Comparison of ENCODE assay signal across 35 cellular contexts in the genomic region with DNA sequence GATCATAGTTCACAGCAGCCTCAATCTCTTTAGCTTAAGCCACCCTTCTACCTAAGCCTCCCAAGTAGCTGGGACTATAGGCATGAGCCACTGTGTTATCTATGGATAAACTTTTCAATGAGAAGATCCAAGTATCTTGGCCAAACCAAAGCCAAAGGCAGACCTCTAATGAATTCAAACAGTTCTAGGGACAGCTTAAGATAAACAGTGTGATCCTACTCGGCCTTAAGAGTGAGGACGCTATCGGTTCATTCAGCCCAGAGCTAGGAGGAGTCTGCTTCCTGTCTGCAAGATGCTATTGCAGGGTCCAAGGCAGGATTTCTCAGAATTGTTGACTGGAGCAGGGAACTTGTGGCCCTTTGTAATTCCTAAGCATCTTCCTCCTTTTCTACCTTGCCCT.
"Had no signal": no experiment of that assay in that cellular context is flagged by ENCODE, and none has a peak within 500 bp of the region (broad histone marks: within the 10 kb centered on the region; RNA-seq: fewer than 3 reads in every experiment).

No MANE protein-coding gene starts in this region.

- H3K4me1 Mint-ChIP-seq: activated CD4-positive, alpha-beta T cell treated with anti-CD3 and anti-CD28 coated beads, Interleukin-2, amount 10 ng/mL, durations not matched to agents 24 days and 14 days; activated naive CD4-positive, alpha-beta T cell treated with anti-CD3 and anti-CD28 coated beads, Interleukin-2, amount 10 ng/mL, durations not matched to agents 7 days and 5 days; activated T-helper 17 cell treated with anti-CD3 and anti-CD28 coated beads, Interleukin-2, amount 50 U/mL, for 72 hours; WTC11 had no signal

- DNase-seq: activated CD4-positive, alpha-beta memory T cell treated with anti-CD3 and anti-CD28 coated beads for 36 hours; activated CD4-positive, alpha-beta T cell treated with anti-CD3 and anti-CD28 coated beads for 4 hours; activated CD4-positive, alpha-beta T cell treated with anti-CD3 and anti-CD28 coated beads, Interleukin-2, amount 10 ng/mL, durations not matched to agents 24 days and 14 days; activated CD4-positive, alpha-beta T cell treated with anti-CD3 and anti-CD28 coated beads, Interleukin-2, amount 50 U/mL, for 1 hour; activated CD4-positive, alpha-beta T cell treated with anti-CD3 and anti-CD28 coated beads, Interleukin-2, amount 50 U/mL, for 4 hours; activated CD4-positive, CD25-positive, alpha-beta regulatory T cell; activated CD8-positive, alpha-beta memory T cell treated with anti-CD3 and anti-CD28 coated beads, Interleukin-2, amount 50 U/mL, for 4 hours; activated CD8-positive, alpha-beta T cell treated with anti-CD3 and anti-CD28 coated beads for 36 hours; activated effector memory CD4-positive, alpha-beta T cell treated with anti-CD3 and anti-CD28 coated beads, Interleukin-2, amount 50 U/mL, for 16 hours; activated gamma-delta T cell treated with Interleukin-2 at 50 U/mL for 16 hours; activated naive CD4-positive, alpha-beta T cell; activated naive CD4-positive, alpha-beta T cell treated with anti-CD3 and anti-CD28 coated beads, Interleukin-2, amount 10 ng/mL, durations not matched to agents 7 days and 5 days; activated naive CD8-positive, alpha-beta T cell treated with anti-CD3 and anti-CD28 coated beads for 36 hours; activated T-cell treated with anti-CD3 and anti-CD28 coated beads for 4 hours; activated T-cell treated with anti-CD3 and anti-CD28 coated beads, Interleukin-2, amount 50 U/mL, for 1 hour; activated T-cell treated with anti-CD3 and anti-CD28 coated beads, Interleukin-2, amount 50 U/mL, for 4 hours; activated T-cell treated with anti-CD3 and anti-CD28 coated beads, Interleukin-2, amount 50 U/mL, for 72 hours; adrenal gland; amniotic stem cell; aorta; body of pancreas; brain microvascular endothelial cell; central memory CD4-positive, alpha-beta T cell; SW 1271; T-helper 1 cell; T-helper 2 cell; T-helper 9 cell; WERI-Rb-1 had no signal

- H3K36me3 ChIP-seq: adrenal gland, brain microvascular endothelial cell, breast epithelium, WERI-Rb-1 had no signal

- ATAC-seq: activated CD4-positive, CD25-positive, alpha-beta regulatory T cell treated with anti-CD3 and anti-CD28 coated beads, Interleukin-2, amount 50 U/mL, for 24 hours; activated CD8-positive, alpha-beta T cell treated with anti-CD3 and anti-CD28 coated beads for 36 hours; activated T-cell treated with anti-CD3 and anti-CD28 coated beads, Interleukin-2, amount 50 U/mL, for 4 hours; activated T-cell treated with anti-CD3 and anti-CD28 coated beads, Interleukin-2, amount 50 U/mL, for 72 hours; body of pancreas; WTC11 had no signal

- H3K4me3 ChIP-seq: adrenal gland, body of pancreas, breast epithelium had no signal

- H3K9me3 Mint-ChIP-seq: T-helper 1 cell treated with Interleukin-12 subunit alpha and Interleukin-12 subunit beta and Interleukin-4 antibody, amounts not matched to agents 30 μg/mL and 1 μg/mL, for 36 hours; T-helper 2 cell treated with Interferon-gamma antibody and Interleukin-4, amounts not matched to agents 5 μg/mL and 100 μg/mL, for 36 hours had no signal

- H3K27me3 Mint-ChIP-seq: activated CD4-positive, alpha-beta T cell treated with anti-CD3 and anti-CD28 coated beads, Interleukin-2, amount 10 ng/mL, durations not matched to agents 24 days and 14 days; activated CD8-positive, alpha-beta T cell treated with anti-CD3 and anti-CD28 coated beads for 36 hours; activated naive CD4-positive, alpha-beta T cell treated with anti-CD3 and anti-CD28 coated beads, Interleukin-2, amount 10 ng/mL, durations not matched to agents 7 days and 5 days; activated T-helper 17 cell treated with anti-CD3 and anti-CD28 coated beads, Interleukin-2, amount 50 U/mL, for 72 hours had no signal

- H3K9me3 ChIP-seq: adrenal gland, breast epithelium had no signal

- H3K27ac Mint-ChIP-seq: activated CD4-positive, alpha-beta memory T cell treated with anti-CD3 and anti-CD28 coated beads for 36 hours; activated CD4-positive, alpha-beta T cell treated with anti-CD3 and anti-CD28 coated beads, Interleukin-2, amount 10 ng/mL, durations not matched to agents 24 days and 14 days; activated CD8-positive, alpha-beta T cell treated with anti-CD3 and anti-CD28 coated beads for 36 hours; activated naive CD4-positive, alpha-beta T cell treated with anti-CD3 and anti-CD28 coated beads, Interleukin-2, amount 10 ng/mL, durations not matched to agents 7 days and 5 days; activated naive CD8-positive, alpha-beta T cell treated with anti-CD3 and anti-CD28 coated beads for 36 hours; activated T-cell treated with anti-CD3 and anti-CD28 coated beads, Interleukin-2, amount 50 U/mL, for 72 hours; activated T-helper 1 cell treated with anti-CD3 and anti-CD28 coated beads, Interleukin-12 subunit alpha, Interleukin-12 subunit beta, Interleukin-2, Interleukin-4 antibody, amounts not matched to agents 30 ng/mL and 10 ng/mL and 1 ng/mL, durations not matched to agents 14 hours and 24 hours and 36 hours; activated T-helper 17 cell treated with anti-CD3 and anti-CD28 coated beads, Interleukin-2, amount 50 U/mL, for 72 hours; T-helper 1 cell treated with Interleukin-12 subunit alpha and Interleukin-12 subunit beta and Interleukin-4 antibody, amounts not matched to agents 30 μg/mL and 1 μg/mL, for 36 hours; T-helper 2 cell treated with Interferon-gamma antibody and Interleukin-4, amounts not matched to agents 5 μg/mL and 100 μg/mL, for 36 hours; WTC11 had no signal

- H3K36me3 Mint-ChIP-seq: activated CD4-positive, alpha-beta memory T cell treated with anti-CD3 and anti-CD28 coated beads for 36 hours; activated naive CD4-positive, alpha-beta T cell treated with anti-CD3 and anti-CD28 coated beads, Interleukin-2, amount 10 ng/mL, durations not matched to agents 7 days and 5 days had no signal

- H3K4me1 ChIP-seq: adrenal gland, body of pancreas, breast epithelium had no signal

- H3K4me3 Mint-ChIP-seq: activated CD4-positive, alpha-beta memory T cell treated with anti-CD3 and anti-CD28 coated beads for 36 hours; activated CD4-positive, alpha-beta T cell treated with anti-CD3 and anti-CD28 coated beads, Interleukin-2, amount 10 ng/mL, durations not matched to agents 24 days and 14 days; activated CD8-positive, alpha-beta T cell treated with anti-CD3 and anti-CD28 coated beads for 36 hours; activated naive CD4-positive, alpha-beta T cell treated with anti-CD3 and anti-CD28 coated beads, Interleukin-2, amount 10 ng/mL, durations not matched to agents 7 days and 5 days; activated naive CD8-positive, alpha-beta T cell treated with anti-CD3 and anti-CD28 coated beads for 36 hours; activated T-cell treated with anti-CD3 and anti-CD28 coated beads, Interleukin-2, amount 50 U/mL, for 4 hours; activated T-cell treated with anti-CD3 and anti-CD28 coated beads, Interleukin-2, amount 50 U/mL, for 72 hours; activated T-helper 1 cell treated with anti-CD3 and anti-CD28 coated beads, Interleukin-12 subunit alpha, Interleukin-12 subunit beta, Interleukin-2, Interleukin-4 antibody, amounts not matched to agents 30 ng/mL and 10 ng/mL and 1 ng/mL, durations not matched to agents 14 hours and 24 hours and 36 hours; activated T-helper 17 cell treated with anti-CD3 and anti-CD28 coated beads, Interleukin-2, amount 50 U/mL, for 72 hours; T-helper 1 cell treated with Interleukin-12 subunit alpha and Interleukin-12 subunit beta and Interleukin-4 antibody, amounts not matched to agents 30 μg/mL and 1 μg/mL, for 36 hours; T-helper 2 cell treated with Interferon-gamma antibody and Interleukin-4, amounts not matched to agents 5 μg/mL and 100 μg/mL, for 36 hours; WTC11 had no signal

- H3K27ac ChIP-seq: adrenal gland, body of pancreas, brain microvascular endothelial cell, breast epithelium, WERI-Rb-1 had no signal

- H3K27me3 ChIP-seq: adrenal gland, body of pancreas, brain microvascular endothelial cell, breast epithelium had no signal
